19 cellular contexts compared by ENCODE assay signal in the genomic region with DNA sequence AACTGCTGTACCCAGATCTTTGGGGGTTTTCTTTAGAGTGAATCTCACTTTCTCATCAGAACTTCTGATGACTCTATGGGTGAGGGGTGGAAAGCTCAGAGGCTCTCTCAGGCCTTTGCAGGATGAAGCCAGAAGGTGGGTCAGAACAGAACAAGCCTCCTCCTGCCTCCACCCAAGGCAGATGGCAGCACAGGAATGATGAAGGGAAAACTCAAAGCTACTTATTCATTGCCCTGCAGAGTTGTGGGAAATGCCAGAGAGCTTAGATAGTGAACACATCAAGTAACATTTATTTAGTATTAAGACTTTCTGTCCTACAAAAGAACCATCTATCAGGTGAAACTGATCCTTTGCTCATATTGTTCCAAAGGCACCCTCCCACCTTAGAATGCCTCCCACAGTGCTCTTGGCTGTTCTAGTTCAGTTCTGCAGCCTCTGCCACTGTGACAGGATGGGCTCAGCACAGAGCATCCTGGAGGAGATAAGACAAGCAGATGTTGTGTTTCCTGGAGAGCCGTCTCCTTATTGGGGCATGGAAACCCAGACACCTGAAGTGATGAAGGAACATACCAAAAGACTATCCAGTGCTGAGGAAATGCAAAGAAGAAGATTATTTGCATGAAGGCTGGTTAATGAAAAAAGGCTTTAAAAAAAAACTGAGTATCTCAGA.
"Had no signal": no experiment of that assay in that cellular context is flagged by ENCODE, and none has a peak within 500 bp of the region (broad histone marks: within the 10 kb centered on the region; RNA-seq: fewer than 3 reads in every experiment).

No MANE protein-coding gene starts in this region.

- H3K36me3 ChIP-seq: gastrocnemius medialis, heart right ventricle, neutrophil, suprapubic skin, thyroid gland had no signal

- ATAC-seq: gastrocnemius medialis; heart right ventricle; left lobe of liver; naive thymus-derived CD4-positive, alpha-beta T cell; right cardiac atrium; stimulated activated naive CD8-positive, alpha-beta T cell treated with anti-CD3 and anti-CD28 coated beads, Interleukin-15, Interleukin-2, amounts not matched to agents 100 U/mL and 50 U/mL, for 24 hours had no signal

- H3K4me1 ChIP-seq: gastrocnemius medialis, suprapubic skin, thyroid gland had no signal

- H3K27ac ChIP-seq: dorsolateral prefrontal cortex, gastrocnemius medialis, heart right ventricle, neutrophil, suprapubic skin, thyroid gland had no signal

- FAIRE-seq: small intestine, urothelium cell line had no signal

- DNase-seq: cortex of kidney; dorsolateral prefrontal cortex; effector CD8-positive, alpha-beta T cell; gastrocnemius medialis; heart right ventricle; hypothalamus; islet precursor cell; mammary epithelial cell; naive thymus-derived CD4-positive, alpha-beta T cell; nephron progenitor cell; right cardiac atrium; small intestine; stimulated activated CD4-positive, alpha-beta T cell treated with anti-CD3 and anti-CD28 coated beads, Interleukin-12 subunit alpha, Interleukin-12 subunit beta, amount 100 ng/mL, for 4 hours; stimulated activated naive CD8-positive, alpha-beta T cell treated with anti-CD3 and anti-CD28 coated beads, Interleukin-15, Interleukin-2, amounts not matched to agents 100 U/mL and 50 U/mL, for 24 hours; thyroid gland had no signal

- H3K9me3 ChIP-seq: gastrocnemius medialis, heart right ventricle, neutrophil, suprapubic skin, thyroid gland had no signal

- H3K27me3 ChIP-seq: dorsolateral prefrontal cortex, gastrocnemius medialis, heart right ventricle, neutrophil, suprapubic skin, thyroid gland had no signal

- H3K4me3 ChIP-seq: dorsolateral prefrontal cortex, gastrocnemius medialis, heart right ventricle, suprapubic skin, thyroid gland had no signal
